In the genomic region with DNA sequence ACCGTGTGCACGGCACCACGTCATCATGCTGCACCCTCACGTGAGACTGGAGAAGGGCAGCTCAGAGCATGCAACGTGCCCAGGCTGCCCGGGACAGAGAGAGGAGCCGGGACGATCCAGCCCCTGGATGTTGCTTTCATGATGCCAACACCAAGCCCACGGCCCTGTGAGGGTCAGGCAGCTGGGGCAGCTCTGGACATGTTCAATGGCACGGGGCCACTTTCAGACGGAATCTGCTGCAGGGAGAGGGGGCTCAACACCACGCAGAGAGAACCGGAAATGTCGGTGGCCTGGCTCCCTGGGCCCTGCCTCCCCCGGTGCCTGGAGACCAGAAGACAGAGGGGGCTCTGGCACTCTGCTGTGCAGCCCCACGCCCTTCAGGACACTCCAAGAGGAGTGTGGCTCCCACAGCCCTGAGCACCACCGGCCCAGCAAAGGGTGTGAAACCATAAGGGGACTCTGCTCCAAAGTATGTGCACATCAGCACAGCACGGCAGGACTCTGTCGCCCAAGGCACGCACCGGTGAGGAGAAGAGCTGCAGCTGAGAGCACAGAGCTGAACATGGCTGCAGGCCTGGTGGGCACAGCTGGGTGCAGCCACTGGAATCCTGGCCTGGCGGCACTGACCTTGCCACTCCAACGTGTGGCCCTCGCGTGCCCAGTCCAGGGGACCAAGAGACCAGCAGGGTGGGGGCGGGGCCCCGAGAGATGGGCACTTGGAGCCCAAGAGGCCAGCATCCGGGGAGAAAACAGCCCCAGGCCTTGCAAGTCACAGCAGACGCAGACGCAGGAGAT, we compare ENCODE assay signal across 18 cellular contexts.
DNase-seq lines count a peak whose midpoint lies in the region; ATAC-seq, FAIRE-seq and TF ChIP-seq lines count a peak whose summit lies in the region.
"Had no signal": no experiment of that assay in that cellular context is flagged by ENCODE, and none has a peak within 500 bp of the region (broad histone marks: within the 10 kb centered on the region; RNA-seq: fewer than 3 reads in every experiment).

No MANE protein-coding gene starts in this region.

- H3K27me3 ChIP-seq in right cardiac atrium (ENCODE audit: control insufficient read depth, insufficient read depth) (no peaks in the 10 kb centered on the region), K562 (ENCODE audit: control insufficient read depth in 2 of 2, insufficient read depth in 2 of 2, low read length in 2 of 2) (no peaks in the 10 kb centered on the region), tibial artery (no peaks in the 10 kb centered on the region)

- no peaks in the 10 kb centered on the region for H4K20me1 ChIP-seq in K562 (replicated peaks; ENCODE audit: control insufficient read depth, insufficient read depth, low read length)

- in situ Hi-C loops in K562 (cut with MboI), result no loop called here

- H3K36me3 ChIP-seq in K562 (ENCODE audit: control insufficient read depth, insufficient read depth, low read length) (peaks cover 25% of the 10 kb centered on the region), tibial artery (no peaks in the 10 kb centered on the region)

- DNase-seq in right cardiac atrium (peak in 2 of 3 donors; percentile 45 to 61), cardiac septum (ENCODE audit: low spot score) (no peak), K562 (ENCODE audit: extremely low read depth in 1 of 4, low spot score in 3 of 4) (no peak), mesothelial cell of epicardium (ENCODE audit: low spot score in 2 of 2, unreplicated experiment in 2 of 2) (no peak), tibial artery (no peak), T1000 (lab: John Stamatoyannopoulos, UW) (no peak), NCI-H2227 treated with DMSO at 0.1 percent for 48 hours (lab: John Stamatoyannopoulos, UW) (no peak), middle frontal gyrus (ENCODE audit: extremely low spot score, low spot score) (no peak)
- DNase-seq: AML-193; CD4-positive, alpha-beta T cell; NCI-H1092; NCI-H1694 treated with DMSO at 0.1 percent for 48 hours; NCI-H446 treated with DMSO at 0.1 percent for 48 hours; NCI-H774; SHP77 had no signal

- H3K4me1 Mint-ChIP-seq in mesothelial cell of epicardium, result peaks cover 38% of the 10 kb centered on the region

- no peak for FAIRE-seq in K562 (lab: Jason Lieb, UNC)
- FAIRE-seq: HTR-8/SVneo had no signal

- H3K36me3 Mint-ChIP-seq in mesothelial cell of epicardium, result peaks cover 34% of the 10 kb centered on the region

- no peaks in the 10 kb centered on the region for H3K27me3 Mint-ChIP-seq in mesothelial cell of epicardium (ENCODE audit: low read depth)
- H3K27me3 Mint-ChIP-seq: CD4-positive, alpha-beta T cell had no signal

- peaks cover 11% of the 10 kb centered on the region for H3K9me1 ChIP-seq in K562 (ENCODE audit: control insufficient read depth, insufficient read depth, low read length)

- WGBS in right cardiac atrium, result 79% methylated on average over 30 of the region's 30 CpGs
- 96% methylated on average over 22 of the region's 30 CpGs for WGBS in K562 (ENCODE audit: insufficient coverage, low coverage, missing lambda C conversion rate)

- H3K27ac ChIP-seq in right cardiac atrium (ENCODE audit: low read length) (no peak overlapping the region), K562 (ENCODE audit: extremely low read depth, low read depth, low read length) (no peak overlapping the region), tibial artery (peak overlapping the region; percentile 71 to 76)

- H3K4me3 ChIP-seq in right cardiac atrium (ENCODE audit: low read length), result no peak overlapping the region
- no peak overlapping the region for H3K4me3 ChIP-seq in K562
- H3K4me3 ChIP-seq in tibial artery, result no peak overlapping the region

- no TSS peak for BruUV-seq in K562 (replicated peaks; lab: Mats Ljungman, UMichigan)

- TF ChIP-seq POLR2A in K562 (conservative IDR thresholded peaks at IDR 0.05), result no peak

- POLR2A ChIA-PET in K562 (lab: Yijun Ruan, JAX), result no interaction called here

- no peak for TF ChIP-seq CTCF in K562 (IDR thresholded peaks at IDR 0.05 in 2 of 3, conservative IDR thresholded peaks at IDR 0.05 in 1 of 3; ENCODE audit: insufficient read depth in 2 of 3, low read depth in 1 of 3, low read length in 3 of 3)
- no peak for TF ChIP-seq CTCF in mesothelial cell of epicardium (IDR thresholded peaks at IDR 0.05; ENCODE audit: unreplicated experiment)
- TF ChIP-seq CTCF in tibial artery (IDR thresholded peaks at IDR 0.05), result no peak

- TF ChIP-seq RAD21 in K562 (CRISPR knock-in tag; conservative IDR thresholded peaks at IDR 0.05 in 1 of 2, IDR thresholded peaks at IDR 0.05 in 1 of 2), result no peak

- H3K9me3 ChIP-seq in right cardiac atrium (ENCODE audit: control insufficient read depth, low read length), result no peaks in the 10 kb centered on the region
- H3K9me3 ChIP-seq in K562 (replicated peaks; ENCODE audit: control insufficient read depth, insufficient read depth, low read depth, low read length), result peaks cover 10% of the 10 kb centered on the region; the same call in 1 of the 2 replicates
- no peaks in the 10 kb centered on the region for H3K9me3 ChIP-seq in tibial artery

- CTCF ChIA-PET in K562 (lab: Yijun Ruan, JAX; ENCODE audit: low intra/inter-chr PET ratio), result no interaction called here

- no peak for TF ChIP-seq EP300 in K562 (IDR thresholded peaks at IDR 0.05; ENCODE audit: low read length)

- H3K9ac ChIP-seq in K562 (ENCODE audit: insufficient read depth in 1 of 2, low read depth in 2 of 2, low read length in 2 of 2), result 0 out of 4 replicates have a peak overlapping the region, but pooled peaks of 1 of the 2 experiments have one; percentile 4

- H3K4me2 ChIP-seq in K562 (ENCODE audit: insufficient read depth, low read length), result no peak overlapping the region

- H3K4me1 ChIP-seq in right cardiac atrium (ENCODE audit: control insufficient read depth, insufficient read depth, low read length), result no peaks in the 10 kb centered on the region
- peaks cover 19 to 57% of the 10 kb centered on the region in 2 experiments for H3K4me1 ChIP-seq in K562 (replicated peaks in 1 of 2; ENCODE audit: control insufficient read depth in 2 of 2, insufficient read depth in 2 of 2, low read length in 2 of 2)
- H3K4me1 ChIP-seq in tibial artery, result peaks cover 10 to 63% (median 55%) of the 10 kb centered on the region in 4 donors

- no peak for ATAC-seq in right cardiac atrium
- no peak for ATAC-seq in K562
- ATAC-seq: HCT116, Panc1 had no signal

- peaks cover 18% of the 10 kb centered on the region for H3K9me3 Mint-ChIP-seq in mesothelial cell of epicardium

- H2AFZ ChIP-seq in K562 (ENCODE audit: low read depth, low read length), result no peak overlapping the region

- no peak overlapping the region for H3K4me3 Mint-ChIP-seq in mesothelial cell of epicardium
- H3K4me3 Mint-ChIP-seq: CD4-positive, alpha-beta T cell had no signal

- intact Hi-C loops in right cardiac atrium (cut with DNase I), result no loop called here
- intact Hi-C loops in cardiac septum (cut with DNase I), result no loop called here
- intact Hi-C loops in K562 (cut with micrococcal nuclease), result no loop called here
- intact Hi-C loops in tibial artery (cut with DNase I; ENCODE audit: low total_unique reads), result no loop called here

- peak overlapping the region; percentile 96 for H3K27ac Mint-ChIP-seq in mesothelial cell of epicardium
- H3K27ac Mint-ChIP-seq: CD4-positive, alpha-beta T cell had no signal

- peaks cover 10% of the 10 kb centered on the region; the same call in 2 of the 3 replicates for H3K79me2 ChIP-seq in K562 (ENCODE audit: control insufficient read depth, insufficient read depth, low read length)

TF ChIP-seq in K562, 482 proteins besides CTCF, POLR2A, EP300 and RAD21:
- TF ChIP-seq CHD4 (IDR thresholded peaks at IDR 0.05; ENCODE audit: insufficient read depth, insufficient replicate concordance, low read depth, low read length, poor library complexity, severe bottlenecking) (no peak), POLR2G (IDR thresholded peaks at IDR 0.05; ENCODE audit: low read depth, low read length) (0 out of 2 replicates have a peak, but pooled peaks have one; percentile 16)

Comparison
In these comparisons a context has a peak if more than half of its experiments do, and no peak if none do; other contexts are left out.
1. DNase-seq: peak in right cardiac atrium (2 of 3); none in cardiac septum (single experiment), K562 (0 of 4), mesothelial cell of epicardium (0 of 2), tibial artery (0 of 2), T1000 (single experiment), NCI-H2227 treated with DMSO at 0.1 percent for 48 hours (single experiment) and middle frontal gyrus (single experiment).
2. H3K27ac ChIP-seq: peak in tibial artery (2 of 2); none in right cardiac atrium (single experiment) and K562 (single experiment).